In genomic region chr4:53748328-53748772, GRCh38 we compare ENCODE assay signal across 9 cellular contexts.
DNase-seq lines count a peak whose midpoint lies in the region; ATAC-seq lines count a peak whose summit lies in the region.
"Had no signal": no experiment of that assay in that cellular context is flagged by ENCODE, and none has a peak within 500 bp of the region (broad histone marks: within the 10 kb centered on the region; RNA-seq: fewer than 3 reads in every experiment).

No MANE protein-coding gene starts in this region.

- DNase-seq in left colon (peak; percentile 20 to 25), iPS-NIHi7 (ENCODE audit: extremely low spot score) (no peak), NCI-H1092 (lab: John Stamatoyannopoulos, UW) (no peak), NCI-H2196 treated with DMSO at 0.1 percent for 48 hours (lab: John Stamatoyannopoulos, UW; ENCODE audit: unreplicated experiment) (no peak), activated T-cell treated with anti-CD3 and anti-CD28 coated beads for 4 hours (no peak)
- DNase-seq: midbrain had no signal

- ATAC-seq in GM18858 (IDR thresholded peaks at IDR 0.05; ENCODE audit: unreplicated experiment) (peak; percentile 96), GM21737 (IDR thresholded peaks at IDR 0.05; ENCODE audit: unreplicated experiment) (peak; percentile 96), HG03460 (IDR thresholded peaks at IDR 0.05; ENCODE audit: unreplicated experiment) (peak; percentile 97), left colon (peak; percentile 15)

- intact Hi-C loops in left colon (cut with DNase I, micrococcal nuclease), result no loop called here

Comparison
In these comparisons a context has a peak if more than half of its experiments do, and no peak if none do; other contexts are left out.
1. ATAC-seq: peak in every context shown above with its lines; median percentile 97 in HG03460; 96 in GM18858; 96 in GM21737; 15 in left colon.
2. DNase-seq: peak in left colon (2 of 2); none in iPS-NIHi7 (single experiment), NCI-H1092 (single experiment), NCI-H2196 treated with DMSO at 0.1 percent for 48 hours (single experiment) and activated T-cell treated with anti-CD3 and anti-CD28 coated beads for 4 hours (single experiment).